13 cellular contexts compared by ENCODE assay signal in the genomic region with DNA sequence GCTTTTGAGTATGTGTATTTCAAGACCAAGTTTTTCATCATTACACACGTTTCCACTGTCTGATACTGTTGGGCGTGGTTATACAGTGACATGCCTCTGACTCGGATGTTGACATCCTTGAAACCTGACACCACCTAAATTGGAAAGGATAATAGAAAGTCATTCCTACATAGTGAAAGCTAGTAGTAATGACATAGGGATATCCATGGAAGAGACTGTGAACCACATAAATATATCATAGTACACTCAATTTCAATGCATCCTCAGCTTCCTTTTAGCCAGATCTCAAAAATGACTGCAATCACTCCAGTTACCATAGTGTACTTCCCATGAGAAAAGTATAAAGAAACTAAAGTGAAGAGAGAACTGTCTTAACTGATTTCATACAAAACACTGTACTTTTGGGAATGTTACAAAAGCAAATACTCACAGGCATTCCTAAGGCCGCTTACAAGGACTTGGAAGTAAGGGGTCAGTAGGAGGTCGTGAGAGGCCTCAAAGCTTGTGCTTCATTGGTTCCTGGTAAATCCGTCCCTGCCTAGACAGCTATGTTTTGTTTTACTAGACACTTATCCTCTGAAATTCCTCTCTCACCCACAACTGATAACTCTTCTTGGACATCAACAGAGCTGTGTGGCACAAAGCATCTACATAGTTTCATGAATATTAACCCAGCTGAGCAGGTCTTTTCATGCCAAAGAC.
DNase-seq lines count a peak whose midpoint lies in the region; ATAC-seq and TF ChIP-seq lines count a peak whose summit lies in the region.
"Had no signal": no experiment of that assay in that cellular context is flagged by ENCODE, and none has a peak within 500 bp of the region (broad histone marks: within the 10 kb centered on the region; RNA-seq: fewer than 3 reads in every experiment).

No MANE protein-coding gene starts in this region.

- H3K9me3 ChIP-seq in IMR-90 (ENCODE audit: control insufficient read depth, insufficient read depth, low read length) = no peaks in the 10 kb centered on the region
- H3K9me3 ChIP-seq: Peyer's patch had no signal

- no peak for TF ChIP-seq RAD21 in IMR-90 (IDR thresholded peaks at IDR 0.05; ENCODE audit: low read length)

- BruUV-seq in IMR-90 (replicated peaks; lab: Mats Ljungman, UMichigan) = no TSS peak

- no peaks in the 10 kb centered on the region for H3K36me3 ChIP-seq in IMR-90 (ENCODE audit: control insufficient read depth, insufficient read depth, low read length)
- H3K36me3 ChIP-seq: Peyer's patch had no signal

- no peak overlapping the region for H2AFZ ChIP-seq in IMR-90 (replicated peaks; ENCODE audit: low read length, poor library complexity)

- ATAC-seq in IMR-90 (ENCODE audit: low read depth) (peak; percentile 48), GM19035 (IDR thresholded peaks at IDR 0.05; ENCODE audit: unreplicated experiment) (no peak), HG02798 (IDR thresholded peaks at IDR 0.05; ENCODE audit: poor library complexity, unreplicated experiment) (no peak)
- ATAC-seq: stimulated activated naive B cell treated with anti-CD40 and anti-IgM and Interleukin-4, amounts not matched to agents 10 μg/mL and 1 μg/mL and 100 μg/mL, for 72 hours had no signal

- no peak overlapping the region for H3K4me3 ChIP-seq in IMR-90 (ENCODE audit: insufficient read depth, low read depth, low read length)
- no peak overlapping the region for H3K4me3 ChIP-seq in astrocyte of the cerebellum (ENCODE audit: low read depth, low read length)
- H3K4me3 ChIP-seq: Peyer's patch had no signal

- WGBS in IMR-90 (ENCODE audit: extremely low coverage in 2 of 2, insufficient read length in 1 of 2), 2 experiments = 17% methylated on average over 1 of the region's 6 CpGs; no CpG with 5 or more reads in 1 of the 2 experiments

- CTCF ChIA-PET in IMR-90 (lab: Yijun Ruan, JAX) = interaction anchor here (0.6 to 2.5 kb wide), 4 partner anchors 10 to 480 kb away, joined by 3 to 7 read pairs (median 3); no protein-coding TSS in a partner anchor

- no peak overlapping the region for H4K5ac ChIP-seq in IMR-90 (ENCODE audit: low read depth, low read length)

- no peak overlapping the region for H2BK20ac ChIP-seq in IMR-90 (ENCODE audit: low read depth, low read length)

- no peaks in the 10 kb centered on the region for H4K20me1 ChIP-seq in IMR-90 (ENCODE audit: insufficient read depth, low read length)

- intact Hi-C loops in IMR-90 (cut with micrococcal nuclease) = no loop called here

- no peak overlapping the region for H3K23ac ChIP-seq in IMR-90 (ENCODE audit: low read depth, low read length)

- H3K14ac ChIP-seq in IMR-90 (replicated peaks; ENCODE audit: low read depth, low read length) = no peak overlapping the region

- no peaks in the 10 kb centered on the region for H3K27me3 ChIP-seq in IMR-90 (ENCODE audit: control insufficient read depth, insufficient read depth, low read length)
- H3K27me3 ChIP-seq: Peyer's patch had no signal

- H3K9me1 ChIP-seq in IMR-90 (ENCODE audit: insufficient read depth, low read length) = no peaks in the 10 kb centered on the region

- no peaks in the 10 kb centered on the region for H3K79me1 ChIP-seq in IMR-90 (ENCODE audit: low read depth in 1 of 2, low read length in 2 of 2)

- no peak overlapping the region for H4K91ac ChIP-seq in IMR-90 (ENCODE audit: insufficient read depth, low read depth, low read length)

- H2BK5ac ChIP-seq in IMR-90 (ENCODE audit: low read depth, low read length, poor library complexity, severe bottlenecking) = no peak overlapping the region

- H4K8ac ChIP-seq in IMR-90 (ENCODE audit: low read depth in 2 of 2, low read length in 2 of 2) = no peak overlapping the region

- TF ChIP-seq POLR2A in IMR-90 (IDR thresholded peaks at IDR 0.05; ENCODE audit: low read depth, low read length) = no peak

- H2BK15ac ChIP-seq in IMR-90 (ENCODE audit: low read depth, low read length) = no peak overlapping the region

- POLR2A ChIA-PET in IMR-90 (lab: Charles Lee; ENCODE audit: unreplicated experiment) = no interaction called here

- H3K4me2 ChIP-seq in IMR-90 (ENCODE audit: low read depth, low read length) = no peak overlapping the region

- H3K56ac ChIP-seq in IMR-90 (ENCODE audit: extremely low read depth, insufficient read depth, low read length) = no peak overlapping the region

- dilution Hi-C loops in IMR-90 (cut with HindIII; ENCODE audit: low sequenced_read_pairs, unreplicated experiment) = no loop called here

- no peak overlapping the region for H2AK9ac ChIP-seq in IMR-90 (replicated peaks; ENCODE audit: low read depth, low read length, poor library complexity)

- DNase-seq in COR-L47 (lab: John Stamatoyannopoulos, UW) (peak; percentile 20), IMR-90 (peak; percentile 55), astrocyte of the cerebellum (ENCODE audit: low read depth) (peak; percentile 33), lung microvascular endothelial cell (ENCODE audit: low read depth in 2 of 2) (peak; percentile 2 to 14), NK-92 (lab: John Stamatoyannopoulos, UW; ENCODE audit: unreplicated experiment) (no peak), NCI-H1436 treated with DMSO at 0.1 percent for 48 hours (lab: John Stamatoyannopoulos, UW) (no peak)
- DNase-seq: naive B cell; NCI-H1694 treated with DMSO at 0.1 percent for 48 hours; Peyer's patch; stimulated activated naive B cell treated with anti-CD40 and anti-IgM and Interleukin-4, amounts not matched to agents 10 μg/mL and 1 μg/mL and 100 μg/mL, for 72 hours had no signal

- in situ Hi-C loops in IMR-90 (cut with MboI; ENCODE audit: low sequenced_read_pairs) = loop anchor here (25.0 kb wide), 4 partner anchors 88 to 1038 kb away; a partner anchor contains a TSS
- in situ Hi-C loops in astrocyte of the cerebellum (cut with HindIII; ENCODE audit: low sequenced_read_pairs) = no loop called here

- TF ChIP-seq CTCF in IMR-90 (conservative IDR thresholded peaks at IDR 0.05; ENCODE audit: low read depth, low read length) (no peak), astrocyte of the cerebellum (IDR thresholded peaks at IDR 0.05; ENCODE audit: low read depth, low read length, missing control alignments) (no peak)

- H3K27ac ChIP-seq in IMR-90 (ENCODE audit: insufficient read depth, low read length) = no peak overlapping the region
- H3K27ac ChIP-seq: C4-2B, Peyer's patch had no signal

- no peaks in the 10 kb centered on the region for H3K4me1 ChIP-seq in IMR-90 (ENCODE audit: control insufficient read depth, insufficient read depth, low read length)
- H3K4me1 ChIP-seq: Peyer's patch had no signal

- no peak overlapping the region for H3K4ac ChIP-seq in IMR-90 (ENCODE audit: low read depth, low read length)

- no peak overlapping the region for H2AK5ac ChIP-seq in IMR-90 (ENCODE audit: low read depth, low read length)

- no peak overlapping the region for H2BK120ac ChIP-seq in IMR-90 (ENCODE audit: low read depth, low read length)

- H3K18ac ChIP-seq in IMR-90 (ENCODE audit: low read depth, low read length) = no peak overlapping the region

- H3K9ac ChIP-seq in IMR-90 (ENCODE audit: low read depth, low read length) = no peak overlapping the region

TF ChIP-seq in IMR-90, 13 proteins besides CTCF, POLR2A, EP300 and RAD21:
- TF ChIP-seq CHD1 (IDR thresholded peaks at IDR 0.05; ENCODE audit: low read depth, low read length) (no peak), MXI1 (IDR thresholded peaks at IDR 0.05; ENCODE audit: borderline replicate concordance, low read depth, low read length) (no peak), SMC3 (IDR thresholded peaks at IDR 0.05; ENCODE audit: low read depth, low read length) (no peak), MAZ (IDR thresholded peaks at IDR 0.05; ENCODE audit: borderline replicate concordance, low read depth, low read length) (no peak), FOS (IDR thresholded peaks at IDR 0.05; ENCODE audit: low read depth, low read length) (no peak), CEBPB (IDR thresholded peaks at IDR 0.05; ENCODE audit: low read depth, low read length) (no peak), BHLHE40 (IDR thresholded peaks at IDR 0.05; ENCODE audit: low read depth, low read length) (no peak), NFE2L2 (IDR thresholded peaks at IDR 0.05; ENCODE audit: low read depth, low read length) (no peak), MAFK (IDR thresholded peaks at IDR 0.05; ENCODE audit: low read depth, low read length) (no peak), RCOR1 (IDR thresholded peaks at IDR 0.05; ENCODE audit: insufficient replicate concordance, low read length) (no peak), RFX5 (IDR thresholded peaks at IDR 0.05; ENCODE audit: low read depth, low read length) (no peak)
- TF ChIP-seq, protein P1, sequence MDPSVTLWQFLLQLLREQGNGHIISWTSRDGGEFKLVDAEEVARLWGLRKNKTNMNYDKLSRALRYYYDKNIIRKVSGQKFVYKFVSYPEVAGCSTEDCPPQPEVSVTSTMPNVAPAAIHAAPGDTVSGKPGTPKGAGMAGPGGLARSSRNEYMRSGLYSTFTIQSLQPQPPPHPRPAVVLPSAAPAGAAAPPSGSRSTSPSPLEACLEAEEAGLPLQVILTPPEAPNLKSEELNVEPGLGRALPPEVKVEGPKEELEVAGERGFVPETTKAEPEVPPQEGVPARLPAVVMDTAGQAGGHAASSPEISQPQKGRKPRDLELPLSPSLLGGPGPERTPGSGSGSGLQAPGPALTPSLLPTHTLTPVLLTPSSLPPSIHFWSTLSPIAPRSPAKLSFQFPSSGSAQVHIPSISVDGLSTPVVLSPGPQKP (IDR thresholded peaks at IDR 0.05; ENCODE audit: borderline replicate concordance, low read depth, low read length) = no peak
- TF ChIP-seq, protein P2, sequence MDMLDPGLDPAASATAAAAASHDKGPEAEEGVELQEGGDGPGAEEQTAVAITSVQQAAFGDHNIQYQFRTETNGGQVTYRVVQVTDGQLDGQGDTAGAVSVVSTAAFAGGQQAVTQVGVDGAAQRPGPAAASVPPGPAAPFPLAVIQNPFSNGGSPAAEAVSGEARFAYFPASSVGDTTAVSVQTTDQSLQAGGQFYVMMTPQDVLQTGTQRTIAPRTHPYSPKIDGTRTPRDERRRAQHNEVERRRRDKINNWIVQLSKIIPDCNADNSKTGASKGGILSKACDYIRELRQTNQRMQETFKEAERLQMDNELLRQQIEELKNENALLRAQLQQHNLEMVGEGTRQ (IDR thresholded peaks at IDR 0.05; ENCODE audit: low read depth, low read length) = no peak
TF ChIP-seq in IMR-90: peak in this region for 0.

Comparison
In these comparisons a context has a peak if more than half of its experiments do, and no peak if none do; other contexts are left out.
1. DNase-seq: peak in COR-L47 (single experiment), IMR-90 (single experiment), astrocyte of the cerebellum (single experiment) and lung microvascular endothelial cell (2 of 2); none in NK-92 (single experiment) and NCI-H1436 treated with DMSO at 0.1 percent for 48 hours (single experiment).